In the genomic region with DNA sequence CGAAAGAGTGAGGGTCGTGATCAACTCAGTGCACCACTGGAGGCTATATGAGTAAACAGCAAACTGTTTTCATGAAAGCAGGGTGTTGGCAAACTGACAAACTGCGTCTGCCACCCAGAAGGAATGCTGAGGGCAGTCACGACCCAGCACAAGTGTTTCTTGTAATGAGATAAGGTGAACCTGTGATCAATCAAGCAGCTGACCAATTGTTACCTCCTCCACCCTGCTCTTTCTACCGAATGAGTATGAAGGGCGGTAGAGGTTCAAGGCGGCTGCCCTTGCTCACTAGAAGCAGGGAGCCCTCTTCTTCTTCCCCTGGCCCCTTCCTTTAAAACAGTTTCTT, we compare ENCODE assay signal across 7 cellular contexts. TPM values are rescaled to one million over a fixed set of nuclear protein-coding genes. Genes with fewer than 3 reads are reported as not detected.
"Had no signal": no experiment of that assay in that cellular context is flagged by ENCODE, and none has a peak within 500 bp of the region (broad histone marks: within the 10 kb centered on the region; RNA-seq: fewer than 3 reads in every experiment).

No MANE protein-coding gene starts in this region.

RNA-seq across cellular contexts. Expression of gene SRL, which starts 5.6 kb away (rescaled TPM):
- total RNA-seq: activated B cell treated with CpG ODN at 0.5 μM for 24 hours; activated CD8-positive, alpha-beta T cell treated with anti-CD3 and anti-CD28 coated beads for 36 hours; activated T-helper 17 cell treated with anti-CD3 and anti-CD28 coated beads, Interleukin-2, amount 50 U/mL, for 72 hours; foreskin keratinocyte; natural killer cell; osteocyte; T-helper 17 cell had no signal
- polyA plus RNA-seq: foreskin keratinocyte had no signal
